In genomic region chr2:61853848-61854434, GRCh38 we compare ENCODE assay signal across 8 cellular contexts. TPM values are rescaled to one million over a fixed set of nuclear protein-coding genes. Genes with fewer than 3 reads are reported as not detected.
DNase-seq lines count a peak whose midpoint lies in the region; ATAC-seq lines count a peak whose summit lies in the region.

A gene with protein sequence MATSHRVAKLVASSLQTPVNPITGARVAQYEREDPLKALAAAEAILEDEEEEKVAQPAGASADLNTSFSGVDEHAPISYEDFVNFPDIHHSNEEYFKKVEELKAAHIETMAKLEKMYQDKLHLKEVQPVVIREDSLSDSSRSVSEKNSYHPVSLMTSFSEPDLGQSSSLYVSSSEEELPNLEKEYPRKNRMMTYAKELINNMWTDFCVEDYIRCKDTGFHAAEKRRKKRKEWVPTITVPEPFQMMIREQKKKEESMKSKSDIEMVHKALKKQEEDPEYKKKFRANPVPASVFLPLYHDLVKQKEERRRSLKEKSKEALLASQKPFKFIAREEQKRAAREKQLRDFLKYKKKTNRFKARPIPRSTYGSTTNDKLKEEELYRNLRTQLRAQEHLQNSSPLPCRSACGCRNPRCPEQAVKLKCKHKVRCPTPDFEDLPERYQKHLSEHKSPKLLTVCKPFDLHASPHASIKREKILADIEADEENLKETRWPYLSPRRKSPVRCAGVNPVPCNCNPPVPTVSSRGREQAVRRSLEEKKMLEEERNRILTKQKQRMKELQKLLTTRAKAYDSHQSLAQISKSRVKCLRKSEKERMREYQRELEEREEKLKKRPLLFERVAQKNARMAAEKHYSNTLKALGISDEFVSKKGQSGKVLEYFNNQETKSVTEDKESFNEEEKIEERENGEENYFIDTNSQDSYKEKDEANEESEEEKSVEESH (minus strand): TSS chr2:61854060. CDS start chr2:61854041, 19 bp downstream.

- DNase-seq in GM19240 (ENCODE audit: insufficient read length, low spot score) = peak; percentile 75
- peak; percentile 87 for DNase-seq in NCI-H510A (lab: John Stamatoyannopoulos, UW)
- peak; percentile 93 for DNase-seq in activated CD4-positive, alpha-beta T cell treated with anti-CD3 and anti-CD28 coated beads, Interleukin-2, amount 10 ng/mL, durations not matched to agents 24 days and 14 days
- DNase-seq in cortex of kidney (lab: John Stamatoyannopoulos, UW) = peak; percentile 41
- DNase-seq in left lobe of liver (ENCODE audit: low spot score) = peak; percentile 92
- DNase-seq in stimulated activated CD4-positive, alpha-beta T cell treated with anti-CD3 and anti-CD28 coated beads, Interleukin-2, amount 100 ng/mL, for 24 hours = peak; percentile 79 to 84

- H3K27ac Mint-ChIP-seq in activated CD4-positive, alpha-beta T cell treated with anti-CD3 and anti-CD28 coated beads, Interleukin-2, amount 10 ng/mL, durations not matched to agents 24 days and 14 days = peak within 1 kb of the TSS; percentile 88

- peaks cover 15% of the 10 kb centered on the region for H3K4me1 ChIP-seq in BLaER1

- peaks cover 8% of the 10 kb centered on the region for H3K36me3 Mint-ChIP-seq in activated CD4-positive, alpha-beta T cell treated with anti-CD3 and anti-CD28 coated beads, Interleukin-2, amount 10 ng/mL, durations not matched to agents 24 days and 14 days (ENCODE audit: low read depth)

- peaks cover 16% of the 10 kb centered on the region for H3K4me1 Mint-ChIP-seq in activated CD4-positive, alpha-beta T cell treated with anti-CD3 and anti-CD28 coated beads, Interleukin-2, amount 10 ng/mL, durations not matched to agents 24 days and 14 days

- no peaks in the 10 kb centered on the region for H3K36me3 ChIP-seq in BLaER1

- H4K20me1 ChIP-seq in BLaER1 = no peaks in the 10 kb centered on the region

- peak; percentile 72 for ATAC-seq in HG03442 (IDR thresholded peaks at IDR 0.05; ENCODE audit: unreplicated experiment)
- ATAC-seq in left lobe of liver = peak; percentile 87

- H3K27me3 ChIP-seq in BLaER1 = no peaks in the 10 kb centered on the region

- H3K4me2 ChIP-seq in BLaER1 = peak within 1 kb of the TSS; percentile 92

- no peaks in the 10 kb centered on the region for H3K9me3 ChIP-seq in BLaER1

- peak within 1 kb of the TSS; percentile 96 for H3K4me3 Mint-ChIP-seq in activated CD4-positive, alpha-beta T cell treated with anti-CD3 and anti-CD28 coated beads, Interleukin-2, amount 10 ng/mL, durations not matched to agents 24 days and 14 days

- H3K27ac ChIP-seq in BLaER1 = peak within 1 kb of the TSS; percentile 16; the same call in 1 of the 2 replicates

- peak within 1 kb of the TSS; percentile 83 for H3K4me3 ChIP-seq in BLaER1

- no peaks in the 10 kb centered on the region for H3K27me3 Mint-ChIP-seq in activated CD4-positive, alpha-beta T cell treated with anti-CD3 and anti-CD28 coated beads, Interleukin-2, amount 10 ng/mL, durations not matched to agents 24 days and 14 days

- no peaks in the 10 kb centered on the region for H3K9me3 Mint-ChIP-seq in activated CD4-positive, alpha-beta T cell treated with anti-CD3 and anti-CD28 coated beads, Interleukin-2, amount 10 ng/mL, durations not matched to agents 24 days and 14 days

- intact Hi-C loops in activated CD4-positive, alpha-beta T cell treated with anti-CD3 and anti-CD28 coated beads, Interleukin-2, amount 10 ng/mL, durations not matched to agents 24 days and 14 days (cut with micrococcal nuclease) = loop anchor here (1.0 to 10.0 kb wide), 7 partner anchors 34 to 972 kb away; partner anchors contain the start of genes CCT4, COMMD1, REL and USP34

- peak within 1 kb of the TSS; percentile 75 for H3K9ac ChIP-seq in BLaER1

RNA-seq across cellular contexts. Expression of the gene that starts here (rescaled TPM):
- 3.8 and 4.5 TPM in 2 replicates for total RNA-seq in activated CD4-positive, alpha-beta T cell treated with anti-CD3 and anti-CD28 coated beads, Interleukin-2, amount 10 ng/mL, durations not matched to agents 24 days and 14 days
- 0.75 TPM for total RNA-seq in left lobe of liver

Comparison
In these comparisons a context has a peak if more than half of its experiments do, and no peak if none do; other contexts are left out.
1. Peak in every context shown above with its lines: DNase-seq, ATAC-seq, H3K4me3 ChIP-seq and H3K27ac ChIP-seq.
2. Peak in DNase-seq and ATAC-seq in left lobe of liver; RNA of the gene not detected or under 1 TPM.
3. DNase-seq: peak in every context shown above with its lines; median percentile 93 in activated CD4-positive, alpha-beta T cell treated with anti-CD3 and anti-CD28 coated beads, Interleukin-2, amount 10 ng/mL, durations not matched to agents 24 days and 14 days; 92 in left lobe of liver; 87 in NCI-H510A; 82 in stimulated activated CD4-positive, alpha-beta T cell treated with anti-CD3 and anti-CD28 coated beads, Interleukin-2, amount 100 ng/mL, for 24 hours; 75 in GM19240; 41 in cortex of kidney.